In genomic region chr1:101288491-101288944, GRCh38 we compare ENCODE assay signal across 1 cellular context.
TF ChIP-seq lines count a peak whose summit lies in the region.

No MANE protein-coding gene starts in this region.

TF ChIP-seq in endothelial cell of umbilical vein, 7 proteins besides CTCF, POLR2A, EP300 and RAD21 (continued from another document):
- no peak for TF ChIP-seq EZH2 (IDR thresholded peaks at IDR 0.05; ENCODE audit: borderline replicate concordance, low read depth, low read length, severe bottlenecking)
TF ChIP-seq in endothelial cell of umbilical vein: peak in this region for 4.
